In the genomic region with DNA sequence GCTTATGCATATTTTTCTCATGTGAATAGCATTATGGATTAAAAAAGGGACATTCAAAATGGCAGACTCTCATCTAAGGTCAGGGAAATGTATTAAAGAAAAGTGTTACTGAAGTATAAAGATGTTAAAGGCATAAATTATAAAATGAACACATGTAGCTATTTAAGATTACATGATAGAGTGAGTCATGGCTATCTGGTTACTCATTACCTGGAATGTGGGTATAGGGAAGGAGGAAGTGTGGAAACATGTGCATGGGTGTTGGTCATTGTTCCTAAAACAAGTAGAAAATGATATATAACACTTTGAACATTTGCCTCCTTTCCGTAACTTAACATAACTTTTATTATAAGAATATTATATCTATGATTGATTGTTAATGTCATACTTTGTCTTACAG, we compare ENCODE assay signal across 14 cellular contexts.
DNase-seq lines count a peak whose midpoint lies in the region; ATAC-seq, FAIRE-seq and TF ChIP-seq lines count a peak whose summit lies in the region.
"Had no signal": no experiment of that assay in that cellular context is flagged by ENCODE, and none has a peak within 500 bp of the region (broad histone marks: within the 10 kb centered on the region; RNA-seq: fewer than 3 reads in every experiment).

No MANE protein-coding gene starts in this region.

- dilution Hi-C loops in endothelial cell of umbilical vein (cut with MboI; ENCODE audit: extremely low pct_ligation_motif_present, low sequenced_read_pairs), result no loop called here

- H3K27me3 ChIP-seq in endothelial cell of umbilical vein (ENCODE audit: control insufficient read depth in 2 of 2, insufficient read depth in 2 of 2, low read length in 2 of 2) (no peaks in the 10 kb centered on the region), aorta (ENCODE audit: control insufficient read depth in 1 of 2, insufficient read depth in 2 of 2, low read length in 1 of 2) (no peaks in the 10 kb centered on the region)

- no peak for FAIRE-seq in endothelial cell of umbilical vein (lab: Jason Lieb, UNC)
- FAIRE-seq: D721Med had no signal

- POLR2A ChIA-PET in endothelial cell of umbilical vein (lab: Charles Lee), result no interaction called here

- WGBS in aorta, 2 donors, result 95 to 96% methylated on average over 1 of the region's 1 CpG

- peaks cover 8% of the 10 kb centered on the region for H3K4me1 ChIP-seq in endothelial cell of umbilical vein (ENCODE audit: control insufficient read depth, extremely low read depth, insufficient read depth, low read length)
- no peaks in the 10 kb centered on the region for H3K4me1 ChIP-seq in mucosa of descending colon (ENCODE audit: low read depth)
- no peaks in the 10 kb centered on the region for H3K4me1 ChIP-seq in aorta (ENCODE audit: control insufficient read depth in 1 of 2, insufficient read depth in 2 of 2, low read length in 2 of 2)

- H3K36me3 ChIP-seq in endothelial cell of umbilical vein (ENCODE audit: control insufficient read depth in 2 of 2, extremely low read depth in 1 of 2, insufficient read depth in 2 of 2, low read length in 2 of 2) (no peaks in the 10 kb centered on the region), mucosa of descending colon (ENCODE audit: low read depth) (no peaks in the 10 kb centered on the region), aorta (ENCODE audit: control insufficient read depth in 1 of 2, insufficient read depth in 2 of 2, low read length in 1 of 2) (no peaks in the 10 kb centered on the region)

- DNase-seq in EH (ENCODE audit: low read depth), result peak; percentile 84
- peak; percentile 80 for DNase-seq in NCI-H226
- DNase-seq in endothelial cell of umbilical vein (ENCODE audit: low read depth, low spot score), result peak; percentile 25
- DNase-seq in mucosa of descending colon, result peak in 1 of 3 donors; percentile 66
- no peak for DNase-seq in hypothalamus (lab: John Stamatoyannopoulos, UW)
- DNase-seq in aorta, result no peak
- no peak for DNase-seq in SHP77 treated with DMSO at 0.1 percent for 48 hours (lab: John Stamatoyannopoulos, UW)
- no peak for DNase-seq in SHP77 (lab: John Stamatoyannopoulos, UW)
- DNase-seq: activated CD4-positive, alpha-beta memory T cell treated with anti-CD3 and anti-CD28 coated beads for 36 hours; activated naive CD8-positive, alpha-beta T cell treated with anti-CD3 and anti-CD28 coated beads, Interleukin-2, amount 10 ng/mL, durations not matched to agents 7 days and 5 days; foreskin melanocyte; GOT3; stimulated activated naive CD8-positive, alpha-beta T cell treated with anti-CD3 and anti-CD28 coated beads, Interleukin-15, Interleukin-2, amounts not matched to agents 100 U/mL and 50 U/mL, for 24 hours had no signal

- no peak overlapping the region for H3K27ac ChIP-seq in endothelial cell of umbilical vein (ENCODE audit: insufficient read depth, low read depth, low read length)
- H3K27ac ChIP-seq in aorta (ENCODE audit: low read depth in 1 of 2, low read length in 2 of 2), result no peak overlapping the region

- CTCF ChIA-PET in endothelial cell of umbilical vein (lab: Charles Lee), result no interaction called here

- H2AFZ ChIP-seq in endothelial cell of umbilical vein (ENCODE audit: low read depth, low read length), result no peak overlapping the region

- H3K9me3 ChIP-seq in endothelial cell of umbilical vein (replicated peaks; ENCODE audit: control insufficient read depth, insufficient read depth, low read length), result no peaks in the 10 kb centered on the region
- no peaks in the 10 kb centered on the region for H3K9me3 ChIP-seq in mucosa of descending colon
- no peaks in the 10 kb centered on the region for H3K9me3 ChIP-seq in aorta (ENCODE audit: control insufficient read depth, low read length)

- peak; percentile 99 for ATAC-seq in mucosa of descending colon
- no peak for ATAC-seq in aorta (ENCODE audit: low FRiP score)
- ATAC-seq: stimulated activated naive CD8-positive, alpha-beta T cell treated with anti-CD3 and anti-CD28 coated beads, Interleukin-15, Interleukin-2, amounts not matched to agents 100 U/mL and 50 U/mL, for 24 hours had no signal

- intact Hi-C loops in endothelial cell of umbilical vein (cut with micrococcal nuclease) (no loop called here), mucosa of descending colon (cut with DNase I, micrococcal nuclease) (loop anchor here in 1 of 2 donors (10.0 kb wide), 1 partner anchor 137 kb away; no protein-coding TSS in a partner anchor), aorta (cut with DNase I) (loop anchor here in 1 of 2 donors (5.0 kb wide), 1 partner anchor 64 kb away; the partner anchor contains the start of gene MYO1B)

- no peaks in the 10 kb centered on the region for H3K79me2 ChIP-seq in endothelial cell of umbilical vein (ENCODE audit: control insufficient read depth, insufficient read depth, low read length)

- BruUV-seq in endothelial cell of umbilical vein (replicated peaks; lab: Mats Ljungman, UMichigan), result no TSS peak

- no peak for TF ChIP-seq POLR2A in endothelial cell of umbilical vein (IDR thresholded peaks at IDR 0.05; ENCODE audit: low read depth, low read length)

- H3K4me3 ChIP-seq in endothelial cell of umbilical vein (replicated peaks in 1 of 3; ENCODE audit: insufficient read depth in 1 of 3, low read depth in 1 of 3, low read length in 3 of 3), result no peak overlapping the region
- no peak overlapping the region for H3K4me3 ChIP-seq in mucosa of descending colon
- H3K4me3 ChIP-seq in aorta (ENCODE audit: low read length in 2 of 2), result no peak overlapping the region

- H4K20me1 ChIP-seq in endothelial cell of umbilical vein (replicated peaks; ENCODE audit: control insufficient read depth, extremely low read depth, insufficient read depth, low read length), result peaks cover 5% of the 10 kb centered on the region

- peak overlapping the region; percentile 36 for H3K4me2 ChIP-seq in endothelial cell of umbilical vein (ENCODE audit: insufficient read depth, low read length)

- H3K9me1 ChIP-seq in endothelial cell of umbilical vein (replicated peaks; ENCODE audit: control insufficient read depth, extremely low read depth, insufficient read depth, low read length), result no peaks in the 10 kb centered on the region

- TF ChIP-seq CTCF in endothelial cell of umbilical vein (IDR thresholded peaks at IDR 0.05; ENCODE audit: extremely low read depth in 1 of 2, insufficient read depth in 1 of 2, low read depth in 1 of 2, low read length in 2 of 2) (no peak), mucosa of descending colon (IDR thresholded peaks at IDR 0.05) (no peak)

- no peak overlapping the region for H3K9ac ChIP-seq in endothelial cell of umbilical vein (replicated peaks; ENCODE audit: extremely low read depth, insufficient read depth, low read length)

TF ChIP-seq in endothelial cell of umbilical vein, 7 proteins besides CTCF, POLR2A, EP300 and RAD21:
- TF ChIP-seq MAX (IDR thresholded peaks at IDR 0.05; ENCODE audit: insufficient read depth, insufficient read length) (no peak), JUN (IDR thresholded peaks at IDR 0.05; ENCODE audit: borderline replicate concordance, insufficient read depth, insufficient read length, low read depth) (peak; percentile 81), MYC (IDR thresholded peaks at IDR 0.05; ENCODE audit: low read depth, low read length) (no peak), GATA2 (IDR thresholded peaks at IDR 0.05; ENCODE audit: insufficient read depth, insufficient read length, low read depth, low read length) (peak; percentile 26), POLR2AphosphoS5 (IDR thresholded peaks at IDR 0.05; ENCODE audit: insufficient read depth, low read depth, low read length) (no peak), FOS (IDR thresholded peaks at IDR 0.05; ENCODE audit: borderline replicate concordance, insufficient read depth, low read length) (peak; percentile 69), EZH2 (IDR thresholded peaks at IDR 0.05; ENCODE audit: borderline replicate concordance, low read depth, low read length, severe bottlenecking) (no peak)

Comparison
In these comparisons a context has a peak if more than half of its experiments do, and no peak if none do; other contexts are left out.
1. DNase-seq: peak in EH (single experiment), NCI-H226 (single experiment) and endothelial cell of umbilical vein (single experiment); none in hypothalamus (0 of 51), aorta (0 of 2), SHP77 treated with DMSO at 0.1 percent for 48 hours (single experiment) and SHP77 (0 of 2).